In genomic region chr6:134555672-134556071, GRCh38 we compare ENCODE assay signal across 8 cellular contexts.
"Had no signal": no experiment of that assay in that cellular context is flagged by ENCODE, and none has a peak within 500 bp of the region (broad histone marks: within the 10 kb centered on the region; RNA-seq: fewer than 3 reads in every experiment).

No MANE protein-coding gene starts in this region.

- H3K27me3 Mint-ChIP-seq: IgD-negative memory B cell had no signal

- H3K4me2 ChIP-seq: GM23338 had no signal

- ATAC-seq: GM23338 had no signal

- H2AFZ ChIP-seq: GM23338 had no signal

- FAIRE-seq: H1, H54, HTR-8/SVneo had no signal

- DNase-seq: H9, HCEC 1CT, KBM-7 had no signal

- H3K27ac Mint-ChIP-seq: GM23338, H9, IgD-negative memory B cell had no signal

- H3K4me3 ChIP-seq: GM23338 had no signal

- H3K9me3 Mint-ChIP-seq: GM23338, H9 had no signal

- H3K4me3 Mint-ChIP-seq: GM23338, H9, IgD-negative memory B cell had no signal
